22 cellular contexts compared by ENCODE assay signal in genomic region chr3:173006006-173006405, GRCh38.
A peak's percentile ranks its signal among the peaks of the same experiment; 100 is the strongest.
DNase-seq lines count a peak whose midpoint lies in the region; ATAC-seq, FAIRE-seq and TF ChIP-seq lines count a peak whose summit lies in the region.
"Had no signal": no experiment of that assay in that cellular context is flagged by ENCODE, and none has a peak within 500 bp of the region (broad histone marks: within the 10 kb centered on the region; RNA-seq: fewer than 3 reads in every experiment).

No MANE protein-coding gene starts in this region.

- peaks cover 2 to 4% (median 2%) of the 10 kb centered on the region in 3 donors for H3K27me3 Mint-ChIP-seq in CD14-positive monocyte (ENCODE audit: low read depth in 3 of 3)
- H3K27me3 Mint-ChIP-seq: B cell; CD4-positive, alpha-beta T cell; CD8-positive, alpha-beta memory T cell had no signal

- no peak for TF ChIP-seq POLR2A in K562 (conservative IDR thresholded peaks at IDR 0.05)

- CTCF ChIA-PET in K562 (lab: Yijun Ruan, JAX; ENCODE audit: low intra/inter-chr PET ratio): interaction anchor here (0.7 kb wide), 1 partner anchor 170 kb away, joined by 3 read pairs; no protein-coding TSS in a partner anchor

- no peak overlapping the region for H3K4me3 Mint-ChIP-seq in CD14-positive monocyte
- H3K4me3 Mint-ChIP-seq: B cell; CD4-positive, alpha-beta T cell; CD8-positive, alpha-beta memory T cell; HFFc6 had no signal

- H3K27me3 ChIP-seq in K562 (ENCODE audit: control insufficient read depth in 2 of 2, insufficient read depth in 2 of 2, low read length in 2 of 2) (no peaks in the 10 kb centered on the region), smooth muscle cell (ENCODE audit: low read depth) (no peaks in the 10 kb centered on the region)
- H3K27me3 ChIP-seq: BLaER1 had no signal

- H3K36me3 ChIP-seq in K562 (ENCODE audit: control insufficient read depth, insufficient read depth, low read length): no peaks in the 10 kb centered on the region; the same call in 2 of the 3 replicates
- H3K36me3 ChIP-seq in smooth muscle cell (ENCODE audit: low read depth): no peaks in the 10 kb centered on the region
- H3K36me3 ChIP-seq: BLaER1, HAP-1 had no signal

- peak overlapping the region; percentile 80 for H3K27ac ChIP-seq in K562 (ENCODE audit: extremely low read depth, low read depth, low read length)
- no peak overlapping the region for H3K27ac ChIP-seq in smooth muscle cell (ENCODE audit: low read depth)
- H3K27ac ChIP-seq: BLaER1, C4-2B had no signal

- 0 out of 3 replicates have a peak, but pooled peaks have one; percentile 4 for ATAC-seq in K562

- no peaks in the 10 kb centered on the region for H3K36me3 Mint-ChIP-seq in CD14-positive monocyte
- H3K36me3 Mint-ChIP-seq: CD8-positive, alpha-beta memory T cell had no signal

- H3K9ac ChIP-seq in K562 (ENCODE audit: insufficient read depth in 1 of 2, low read depth in 2 of 2, low read length in 2 of 2) (peak overlapping the region in 1 of 2 experiments; percentile 64; a peak in 1 of 4 replicates), smooth muscle cell (ENCODE audit: low read depth) (no peak overlapping the region)
- H3K9ac ChIP-seq: BLaER1 had no signal

- POLR2A ChIA-PET in K562 (lab: Yijun Ruan, JAX): no interaction called here

- H2AFZ ChIP-seq in K562 (ENCODE audit: low read depth, low read length) (peak overlapping the region; percentile 85), smooth muscle cell (ENCODE audit: low read depth) (peak overlapping the region; percentile 24)

- FAIRE-seq in K562 (lab: Jason Lieb, UNC): no peak
- FAIRE-seq: D721Med, GM12891, GM18507, H54 had no signal

- H3K4me2 ChIP-seq in K562 (ENCODE audit: insufficient read depth, low read length) (no peak overlapping the region), smooth muscle cell (no peak overlapping the region)
- H3K4me2 ChIP-seq: BLaER1 had no signal

- H3K9me3 Mint-ChIP-seq in CD14-positive monocyte: peaks cover 1 to 8% (median 3%) of the 10 kb centered on the region in 7 donors
- H3K9me3 Mint-ChIP-seq: CD4-positive, alpha-beta T cell had no signal

- peaks cover 10 to 33% of the 10 kb centered on the region in 2 experiments for H3K4me1 ChIP-seq in K562 (replicated peaks in 1 of 2; ENCODE audit: control insufficient read depth in 2 of 2, insufficient read depth in 2 of 2, low read length in 2 of 2)
- H3K4me1 ChIP-seq in smooth muscle cell (ENCODE audit: low read depth): no peaks in the 10 kb centered on the region
- H3K4me1 ChIP-seq: BLaER1, HAP-1 had no signal

- no TSS peak for BruUV-seq in K562 (replicated peaks; lab: Mats Ljungman, UMichigan)

- TF ChIP-seq CTCF in K562 (IDR thresholded peaks at IDR 0.05 in 2 of 3, conservative IDR thresholded peaks at IDR 0.05 in 1 of 3; ENCODE audit: insufficient read depth in 2 of 3, low read depth in 1 of 3, low read length in 3 of 3): no peak
- TF ChIP-seq CTCF in smooth muscle cell (IDR thresholded peaks at IDR 0.05; ENCODE audit: borderline replicate concordance, insufficient read depth, poor library complexity, severe bottlenecking): no peak
- no peak for TF ChIP-seq CTCF in CD14-positive monocyte (IDR thresholded peaks at IDR 0.05)

- H3K9me3 ChIP-seq in K562 (replicated peaks; ENCODE audit: control insufficient read depth, insufficient read depth, low read depth, low read length) (peaks cover 13% of the 10 kb centered on the region; the same call in 1 of the 2 replicates), smooth muscle cell (replicated peaks; ENCODE audit: low read depth) (no peaks in the 10 kb centered on the region)
- H3K9me3 ChIP-seq: BLaER1, HAP-1 had no signal

- no peaks in the 10 kb centered on the region for H3F3A ChIP-seq in smooth muscle cell (ENCODE audit: low read depth)

- no peaks in the 10 kb centered on the region for H4K20me1 ChIP-seq in K562 (replicated peaks; ENCODE audit: control insufficient read depth, insufficient read depth, low read length)
- H4K20me1 ChIP-seq in smooth muscle cell (ENCODE audit: low read depth): no peaks in the 10 kb centered on the region
- H4K20me1 ChIP-seq: BLaER1 had no signal

- no peaks in the 10 kb centered on the region for H3K4me1 Mint-ChIP-seq in CD14-positive monocyte
- H3K4me1 Mint-ChIP-seq: B cell; CD8-positive, alpha-beta memory T cell had no signal

- peak; percentile 68 for DNase-seq in SK-N-DZ (ENCODE audit: low spot score)
- DNase-seq in K562 (ENCODE audit: extremely low read depth in 1 of 4, low spot score in 3 of 4): no peak
- no peak for DNase-seq in smooth muscle cell (lab: John Stamatoyannopoulos, UW; ENCODE audit: unreplicated experiment)
- DNase-seq in epidermal melanocyte (ENCODE audit: insufficient read length, low spot score): no peak
- DNase-seq in midbrain (lab: John Stamatoyannopoulos, UW): no peak
- DNase-seq in CD14-positive monocyte (ENCODE audit: low spot score): no peak
- DNase-seq: CD4-positive, alpha-beta T cell; CD8-positive, alpha-beta memory T cell; DMS 273 treated with DMSO at 0.1 percent for 48 hours; DMS79; EL; GDM1; GOT3; HFFc6 had no signal

- no peak for TF ChIP-seq EP300 in K562 (IDR thresholded peaks at IDR 0.05; ENCODE audit: low read length)

- H3K4me3 ChIP-seq in K562: no peak overlapping the region
- no peak overlapping the region for H3K4me3 ChIP-seq in smooth muscle cell
- H3K4me3 ChIP-seq: BLaER1, HAP-1 had no signal

- in situ Hi-C loops in K562 (cut with MboI): no loop called here

- H3K79me2 ChIP-seq in K562 (ENCODE audit: control insufficient read depth, insufficient read depth, low read length): no peaks in the 10 kb centered on the region; the same call in 2 of the 3 replicates
- no peaks in the 10 kb centered on the region for H3K79me2 ChIP-seq in smooth muscle cell (ENCODE audit: low read depth)

- TF ChIP-seq RAD21 in K562 (CRISPR knock-in tag; conservative IDR thresholded peaks at IDR 0.05 in 1 of 2, IDR thresholded peaks at IDR 0.05 in 1 of 2): no peak

- intact Hi-C loops in K562 (cut with micrococcal nuclease): loop anchor here (5.0 kb wide), 1 partner anchor 41 kb away; no protein-coding TSS in a partner anchor
- intact Hi-C loops in CD14-positive monocyte (cut with micrococcal nuclease): no loop called here

- no peak overlapping the region for H3K27ac Mint-ChIP-seq in CD14-positive monocyte
- H3K27ac Mint-ChIP-seq: B cell; CD4-positive, alpha-beta T cell; CD8-positive, alpha-beta memory T cell; HFFc6 had no signal

- H3K9me1 ChIP-seq in K562 (ENCODE audit: control insufficient read depth, insufficient read depth, low read length): no peaks in the 10 kb centered on the region

TF ChIP-seq in K562, 482 proteins besides CTCF, POLR2A, EP300 and RAD21 (continues in another document):
- TF ChIP-seq ZFP36 (IDR thresholded peaks at IDR 0.05; ENCODE audit: low read depth, low read length, partially characterized antibody) (no peak), RHOXF2B (CRISPR knock-in tag; conservative IDR thresholded peaks at IDR 0.05) (no peak), MITF (IDR thresholded peaks at IDR 0.05) (no peak), ZNF644 (tag; IDR thresholded peaks at IDR 0.05; ENCODE audit: low read depth) (no peak), NR4A1 (CRISPR knock-in tag; IDR thresholded peaks at IDR 0.05) (no peak), NR4A1 (tag; IDR thresholded peaks at IDR 0.05) (no peak), POLR3A (IDR thresholded peaks at IDR 0.05; ENCODE audit: borderline replicate concordance, extremely low read depth, insufficient read depth, insufficient read length) (no peak), GTF2B (IDR thresholded peaks at IDR 0.05; ENCODE audit: extremely low read depth, insufficient read length) (no peak), HDAC8 (tag; IDR thresholded peaks at IDR 0.05) (no peak), EHMT2 (IDR thresholded peaks at IDR 0.05) (no peak), PKNOX1 (IDR thresholded peaks at IDR 0.05) (no peak), TRIM25 (IDR thresholded peaks at IDR 0.05; ENCODE audit: borderline replicate concordance) (no peak)
